Comparison of ENCODE assay signal across 1 cellular context in the genomic region with DNA sequence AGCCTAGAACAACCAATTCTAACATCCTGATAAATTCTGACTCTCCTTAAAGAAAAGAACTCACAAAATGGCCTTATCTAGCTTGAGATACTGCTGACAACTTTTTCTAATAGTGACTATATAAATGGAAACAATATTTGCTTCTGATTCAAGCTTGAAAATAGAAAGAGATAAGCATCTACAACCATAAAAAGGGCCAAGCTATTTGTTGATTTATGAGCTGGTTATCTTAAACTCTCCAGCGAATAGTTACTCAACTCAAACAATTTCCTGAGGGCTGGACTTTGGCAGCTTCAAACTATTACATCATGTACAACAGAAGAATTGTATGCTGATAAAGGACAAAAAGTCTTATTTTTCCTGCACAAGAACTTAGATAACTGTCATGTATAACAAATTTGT.
TF ChIP-seq lines count a peak whose summit lies in the region.

No MANE protein-coding gene starts in this region.

TF ChIP-seq in HepG2, 621 proteins besides CTCF, POLR2A, EP300 and RAD21 (continued from another document and continues in another):
- TF ChIP-seq, protein P1, sequence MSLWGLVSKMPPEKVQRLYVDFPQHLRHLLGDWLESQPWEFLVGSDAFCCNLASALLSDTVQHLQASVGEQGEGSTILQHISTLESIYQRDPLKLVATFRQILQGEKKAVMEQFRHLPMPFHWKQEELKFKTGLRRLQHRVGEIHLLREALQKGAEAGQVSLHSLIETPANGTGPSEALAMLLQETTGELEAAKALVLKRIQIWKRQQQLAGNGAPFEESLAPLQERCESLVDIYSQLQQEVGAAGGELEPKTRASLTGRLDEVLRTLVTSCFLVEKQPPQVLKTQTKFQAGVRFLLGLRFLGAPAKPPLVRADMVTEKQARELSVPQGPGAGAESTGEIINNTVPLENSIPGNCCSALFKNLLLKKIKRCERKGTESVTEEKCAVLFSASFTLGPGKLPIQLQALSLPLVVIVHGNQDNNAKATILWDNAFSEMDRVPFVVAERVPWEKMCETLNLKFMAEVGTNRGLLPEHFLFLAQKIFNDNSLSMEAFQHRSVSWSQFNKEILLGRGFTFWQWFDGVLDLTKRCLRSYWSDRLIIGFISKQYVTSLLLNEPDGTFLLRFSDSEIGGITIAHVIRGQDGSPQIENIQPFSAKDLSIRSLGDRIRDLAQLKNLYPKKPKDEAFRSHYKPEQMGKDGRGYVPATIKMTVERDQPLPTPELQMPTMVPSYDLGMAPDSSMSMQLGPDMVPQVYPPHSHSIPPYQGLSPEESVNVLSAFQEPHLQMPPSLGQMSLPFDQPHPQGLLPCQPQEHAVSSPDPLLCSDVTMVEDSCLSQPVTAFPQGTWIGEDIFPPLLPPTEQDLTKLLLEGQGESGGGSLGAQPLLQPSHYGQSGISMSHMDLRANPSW (CRISPR knock-in tag; IDR thresholded peaks at IDR 0.05; ENCODE audit: borderline replicate concordance), result no peak
- TF ChIP-seq ZNF569 (CRISPR knock-in tag; IDR thresholded peaks at IDR 0.05; ENCODE audit: borderline replicate concordance), result no peak
- TF ChIP-seq THAP8 (CRISPR knock-in tag; IDR thresholded peaks at IDR 0.05; ENCODE audit: borderline replicate concordance), result no peak
- no peak for TF ChIP-seq KDM4B (CRISPR knock-in tag; IDR thresholded peaks at IDR 0.05)
- no peak for TF ChIP-seq ELK4 (CRISPR knock-in tag; IDR thresholded peaks at IDR 0.05; ENCODE audit: borderline replicate concordance)
- no peak for TF ChIP-seq ZNF629 (CRISPR knock-in tag; conservative IDR thresholded peaks at IDR 0.05)
- no peak for TF ChIP-seq ZNF572 (CRISPR knock-in tag; IDR thresholded peaks at IDR 0.05)
- TF ChIP-seq, protein P2, sequence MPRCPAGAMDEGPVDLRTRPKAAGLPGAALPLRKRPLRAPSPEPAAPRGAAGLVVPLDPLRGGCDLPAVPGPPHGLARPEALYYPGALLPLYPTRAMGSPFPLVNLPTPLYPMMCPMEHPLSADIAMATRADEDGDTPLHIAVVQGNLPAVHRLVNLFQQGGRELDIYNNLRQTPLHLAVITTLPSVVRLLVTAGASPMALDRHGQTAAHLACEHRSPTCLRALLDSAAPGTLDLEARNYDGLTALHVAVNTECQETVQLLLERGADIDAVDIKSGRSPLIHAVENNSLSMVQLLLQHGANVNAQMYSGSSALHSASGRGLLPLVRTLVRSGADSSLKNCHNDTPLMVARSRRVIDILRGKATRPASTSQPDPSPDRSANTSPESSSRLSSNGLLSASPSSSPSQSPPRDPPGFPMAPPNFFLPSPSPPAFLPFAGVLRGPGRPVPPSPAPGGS (CRISPR knock-in tag; IDR thresholded peaks at IDR 0.05), result no peak
- TF ChIP-seq KLF9 (CRISPR knock-in tag; IDR thresholded peaks at IDR 0.05; ENCODE audit: low read depth), result no peak
- TF ChIP-seq, protein P3, sequence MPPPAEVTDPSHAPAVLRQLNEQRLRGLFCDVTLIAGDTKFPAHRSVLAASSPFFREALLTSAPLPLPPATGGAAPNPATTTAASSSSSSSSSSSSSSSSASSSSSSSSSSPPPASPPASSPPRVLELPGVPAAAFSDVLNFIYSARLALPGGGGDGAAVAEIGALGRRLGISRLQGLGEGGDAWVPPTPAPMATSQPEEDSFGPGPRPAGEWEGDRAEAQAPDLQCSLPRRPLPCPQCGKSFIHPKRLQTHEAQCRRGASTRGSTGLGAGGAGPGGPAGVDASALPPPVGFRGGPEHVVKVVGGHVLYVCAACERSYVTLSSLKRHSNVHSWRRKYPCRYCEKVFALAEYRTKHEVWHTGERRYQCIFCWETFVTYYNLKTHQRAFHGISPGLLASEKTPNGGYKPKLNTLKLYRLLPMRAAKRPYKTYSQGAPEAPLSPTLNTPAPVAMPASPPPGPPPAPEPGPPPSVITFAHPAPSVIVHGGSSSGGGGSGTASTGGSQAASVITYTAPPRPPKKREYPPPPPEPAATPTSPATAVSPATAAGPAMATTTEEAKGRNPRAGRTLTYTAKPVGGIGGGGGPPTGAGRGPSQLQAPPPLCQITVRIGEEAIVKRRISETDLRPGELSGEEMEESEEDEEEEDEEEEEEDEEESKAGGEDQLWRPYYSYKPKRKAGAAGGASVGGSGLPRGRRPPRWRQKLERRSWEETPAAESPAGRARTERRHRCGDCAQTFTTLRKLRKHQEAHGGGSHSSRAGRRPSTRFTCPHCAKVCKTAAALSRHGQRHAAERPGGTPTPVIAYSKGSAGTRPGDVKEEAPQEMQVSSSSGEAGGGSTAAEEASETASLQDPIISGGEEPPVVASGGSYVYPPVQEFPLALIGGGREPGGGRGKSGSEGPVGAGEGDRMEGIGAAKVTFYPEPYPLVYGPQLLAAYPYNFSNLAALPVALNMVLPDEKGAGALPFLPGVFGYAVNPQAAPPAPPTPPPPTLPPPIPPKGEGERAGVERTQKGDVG (CRISPR knock-in tag; IDR thresholded peaks at IDR 0.05; ENCODE audit: borderline replicate concordance), result no peak
- no peak for TF ChIP-seq ZNF557 (CRISPR knock-in tag; IDR thresholded peaks at IDR 0.05)
- TF ChIP-seq IRF1 (CRISPR knock-in tag; IDR thresholded peaks at IDR 0.05; ENCODE audit: low read depth), result no peak
- no peak for TF ChIP-seq ZNF639 (CRISPR knock-in tag; conservative IDR thresholded peaks at IDR 0.05)
- TF ChIP-seq ZNF7 (CRISPR knock-in tag; IDR thresholded peaks at IDR 0.05), result no peak
- TF ChIP-seq AHDC1 (CRISPR knock-in tag; IDR thresholded peaks at IDR 0.05; ENCODE audit: borderline replicate concordance), result peak; percentile 97; the same call in 1 of the 2 replicates
- no peak for TF ChIP-seq ZNF362 (CRISPR knock-in tag; IDR thresholded peaks at IDR 0.05; ENCODE audit: borderline replicate concordance)
- no peak for TF ChIP-seq TGIF2 (CRISPR knock-in tag; IDR thresholded peaks at IDR 0.05)
- no peak for TF ChIP-seq NR3C1 (CRISPR knock-in tag; IDR thresholded peaks at IDR 0.05)
- TF ChIP-seq TERF1 (CRISPR knock-in tag; IDR thresholded peaks at IDR 0.05), result no peak
- TF ChIP-seq ZBTB38 (CRISPR knock-in tag; IDR thresholded peaks at IDR 0.05), result no peak
- no peak for TF ChIP-seq ZBTB21 (CRISPR knock-in tag; IDR thresholded peaks at IDR 0.05)
- no peak for TF ChIP-seq KAT7 (CRISPR knock-in tag; IDR thresholded peaks at IDR 0.05; ENCODE audit: borderline replicate concordance)
- TF ChIP-seq SRF (IDR thresholded peaks at IDR 0.05; ENCODE audit: low read depth, low read length), result no peak
- no peak for TF ChIP-seq MNT (IDR thresholded peaks at IDR 0.05)
- no peak for TF ChIP-seq MAFK (conservative IDR thresholded peaks at IDR 0.05 in 1 of 2, IDR thresholded peaks at IDR 0.05 in 1 of 2; ENCODE audit: low read length in 2 of 2)
- TF ChIP-seq HNF4A (CRISPR knock-in tag; IDR thresholded peaks at IDR 0.05), result peak; percentile 92
- no peak for TF ChIP-seq HNRNPK (IDR thresholded peaks at IDR 0.05; ENCODE audit: low read depth, low read length, poor library complexity, severe bottlenecking)
- no peak for TF ChIP-seq POLR2G (IDR thresholded peaks at IDR 0.05; ENCODE audit: low read depth, low read length)
- TF ChIP-seq ZNF546 (CRISPR knock-in tag; conservative IDR thresholded peaks at IDR 0.05), result no peak
- TF ChIP-seq, protein P4, sequence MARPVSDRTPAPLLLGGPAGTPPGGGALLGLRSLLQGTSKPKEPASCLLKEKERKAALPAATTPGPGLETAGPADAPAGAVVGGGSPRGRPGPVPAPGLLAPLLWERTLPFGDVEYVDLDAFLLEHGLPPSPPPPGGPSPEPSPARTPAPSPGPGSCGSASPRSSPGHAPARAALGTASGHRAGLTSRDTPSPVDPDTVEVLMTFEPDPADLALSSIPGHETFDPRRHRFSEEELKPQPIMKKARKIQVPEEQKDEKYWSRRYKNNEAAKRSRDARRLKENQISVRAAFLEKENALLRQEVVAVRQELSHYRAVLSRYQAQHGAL (CRISPR knock-in tag; IDR thresholded peaks at IDR 0.05; ENCODE audit: not compliant biosample characterization), result no peak
- TF ChIP-seq NCOR1 (IDR thresholded peaks at IDR 0.05; ENCODE audit: borderline replicate concordance, low read length), result peak; percentile 84
- TF ChIP-seq ZNF44 (CRISPR knock-in tag; IDR thresholded peaks at IDR 0.05), result no peak
